In the genomic region with DNA sequence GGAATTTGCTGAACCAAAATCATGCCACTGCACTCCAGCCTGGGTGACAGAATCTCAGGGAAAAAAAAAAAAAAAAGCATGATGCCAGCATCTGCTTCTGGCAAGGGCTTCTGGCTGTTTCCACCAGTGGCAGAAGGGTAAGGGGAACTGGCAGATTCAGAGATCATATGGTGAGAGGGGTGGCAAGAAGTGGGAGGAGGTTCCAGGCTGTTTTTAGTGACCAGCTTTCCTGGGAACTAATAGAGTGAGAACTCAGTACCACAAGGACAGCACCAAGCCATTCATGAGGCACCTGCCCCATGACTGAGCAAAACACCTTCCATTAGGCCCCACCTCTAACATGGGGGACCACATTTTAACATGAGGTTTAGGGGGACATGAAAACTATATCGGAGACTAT, we compare ENCODE assay signal across 25 cellular contexts.
"Had no signal": no experiment of that assay in that cellular context is flagged by ENCODE, and none has a peak within 500 bp of the region (broad histone marks: within the 10 kb centered on the region; RNA-seq: fewer than 3 reads in every experiment).

No MANE protein-coding gene starts in this region.

- H3K4me3 Mint-ChIP-seq: immature natural killer cell; mesothelial cell of epicardium; naive B cell; natural killer cell treated with Interleukin-12 subunit alpha and Interleukin-12 subunit beta and Interleukin-15 and Interleukin-18, amount 100 ng/mL, for 72 hours; neural crest cell had no signal

- DNase-seq: dermis blood vessel endothelial cell; effector memory CD4-positive, alpha-beta T cell; esophagus squamous epithelium; foreskin melanocyte; glutamatergic neuron; hypothalamus; immature natural killer cell; islet precursor cell; kidney glomerular epithelial cell; mesenchymal stem cell; mucosa of descending colon; naive B cell; pancreas; retina; right lobe of liver; small intestine; stimulated activated CD4-positive, alpha-beta T cell treated with anti-CD3 and anti-CD28 coated beads, Interleukin-15, amount 100 ng/mL, for 24 hours; stimulated activated CD4-positive, alpha-beta T cell treated with anti-CD3 and anti-CD28 coated beads, Interleukin-2, amount 100 ng/mL, for 48 hours; stimulated activated naive CD4-positive, alpha-beta T cell treated with Interleukin-2 at 50 U/mL for 16 hours; transverse colon; upper lobe of right lung; uterus had no signal

- ATAC-seq: mucosa of descending colon; natural killer cell treated with Interleukin-12 subunit alpha and Interleukin-12 subunit beta and Interleukin-15 and Interleukin-18, amount 100 ng/mL, for 72 hours; pancreas; right lobe of liver; upper lobe of right lung had no signal

- H3K27me3 Mint-ChIP-seq: naive B cell; natural killer cell treated with Interleukin-12 subunit alpha and Interleukin-12 subunit beta and Interleukin-15 and Interleukin-18, amount 100 ng/mL, for 72 hours had no signal

- H3K36me3 Mint-ChIP-seq: naive B cell had no signal

- H3K27ac Mint-ChIP-seq: immature natural killer cell, mesothelial cell of epicardium had no signal

- H3K4me1 Mint-ChIP-seq: immature natural killer cell, mesothelial cell of epicardium, naive B cell had no signal
